ENCODE assay signal across 8 cellular contexts in the genomic region with DNA sequence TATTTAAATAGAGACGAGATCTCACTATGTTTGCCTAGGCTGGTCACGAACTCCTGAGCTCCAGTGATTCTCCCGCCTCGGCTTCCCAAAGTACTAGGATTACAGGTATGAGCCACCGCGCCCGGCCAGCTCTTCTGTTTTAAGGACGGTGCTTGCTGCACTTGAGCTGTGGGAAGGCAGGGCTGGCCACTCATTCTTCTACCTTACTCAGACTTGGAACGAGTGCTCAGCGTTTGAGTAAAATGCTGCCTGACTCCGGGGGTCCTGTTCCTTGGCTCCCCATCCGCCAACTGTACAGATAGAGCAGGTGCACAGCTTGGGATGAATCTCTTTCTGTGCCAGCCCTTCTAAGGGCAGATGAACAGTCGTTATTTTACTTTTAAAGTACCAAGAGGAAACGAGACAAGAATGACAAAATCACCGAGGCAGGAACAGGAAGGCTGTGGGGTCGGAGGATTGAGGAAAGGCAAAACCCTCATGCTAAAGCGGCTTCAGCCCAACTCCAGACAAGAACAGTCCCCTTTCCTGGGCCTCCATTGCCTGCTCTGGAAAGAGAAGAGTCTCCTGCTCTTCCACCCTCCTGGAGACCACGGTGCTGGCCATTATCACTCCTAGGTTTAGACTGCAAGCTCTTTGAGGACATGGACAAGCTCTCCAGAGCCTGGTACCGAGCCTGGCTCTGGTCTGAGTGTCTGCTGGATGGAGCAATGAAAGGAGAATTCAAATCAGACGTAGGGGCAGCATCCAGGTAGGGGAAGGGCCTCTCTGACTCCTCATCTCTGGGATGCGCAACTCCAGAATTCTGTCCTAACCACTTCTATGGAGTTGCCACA. TPM values are rescaled to one million over a fixed set of nuclear protein-coding genes. Genes with fewer than 3 reads are reported as not detected.
DNase-seq lines count a peak whose midpoint lies in the region; ATAC-seq, FAIRE-seq and TF ChIP-seq lines count a peak whose summit lies in the region.

No MANE protein-coding gene starts in this region.

- H3K4me3 ChIP-seq in IMR-90 (ENCODE audit: insufficient read depth, low read depth, low read length) (no peak overlapping the region), HepG2 (replicated peaks in 1 of 3; ENCODE audit: insufficient read depth in 1 of 3, low read depth in 2 of 3, low read length in 3 of 3) (peak overlapping the region; percentile 69 to 92 (median 72)), transverse colon (peak overlapping the region in 3 of 4 donors; percentile 65 to 82 (median 70))

- no peak overlapping the region for H2BK5ac ChIP-seq in IMR-90 (ENCODE audit: low read depth, low read length, poor library complexity, severe bottlenecking)

- peak overlapping the region; percentile 45; the same call in 1 of the 2 replicates for H3K14ac ChIP-seq in IMR-90 (replicated peaks; ENCODE audit: low read depth, low read length)

- H3K27me3 ChIP-seq in IMR-90 (ENCODE audit: control insufficient read depth, insufficient read depth, low read length) (no peaks in the 10 kb centered on the region), HepG2 (ENCODE audit: control insufficient read depth in 1 of 2, insufficient read depth in 2 of 2, low read length in 2 of 2) (no peaks in the 10 kb centered on the region; a peak in 2 of 5 replicates), transverse colon (no peaks in the 10 kb centered on the region)

- peaks cover 11 to 48% of the 10 kb centered on the region in 2 experiments for H3K79me1 ChIP-seq in IMR-90 (ENCODE audit: low read depth in 1 of 2, low read length in 2 of 2)

- H3K9ac ChIP-seq in IMR-90 (ENCODE audit: low read depth, low read length) = peak overlapping the region; percentile 34; the same call in 1 of the 2 replicates
- peak overlapping the region; percentile 91 for H3K9ac ChIP-seq in HepG2 (ENCODE audit: insufficient read depth, low read depth, low read length)

- H3K23ac ChIP-seq in IMR-90 (ENCODE audit: low read depth, low read length) = peak overlapping the region; percentile 89

- TF ChIP-seq EP300 in HepG2 (IDR thresholded peaks at IDR 0.05; ENCODE audit: low read depth in 2 of 2, low read length in 2 of 2) (no peak), HepG2 (CRISPR knock-in tag; IDR thresholded peaks at IDR 0.05; ENCODE audit: borderline replicate concordance) (no peak), transverse colon (IDR thresholded peaks at IDR 0.05; ENCODE audit: low read depth) (no peak)

- H3K9me1 ChIP-seq in IMR-90 (ENCODE audit: insufficient read depth, low read length) = peaks cover 19% of the 10 kb centered on the region

- ATAC-seq in IMR-90 (ENCODE audit: low read depth) = no peak
- ATAC-seq in HepG2 = no peak
- ATAC-seq in HG02981 (IDR thresholded peaks at IDR 0.05; ENCODE audit: unreplicated experiment) = no peak

- H4K91ac ChIP-seq in IMR-90 (ENCODE audit: insufficient read depth, low read depth, low read length) = peak overlapping the region; percentile 71; the same call in 1 of the 2 replicates

- POLR2A ChIA-PET in IMR-90 (lab: Charles Lee; ENCODE audit: unreplicated experiment) = no interaction called here
- POLR2A ChIA-PET in HepG2 (lab: Yijun Ruan, JAX) = interaction anchor here (0.7 to 1.6 kb wide), 6 partner anchors 9 to 642 kb away, joined by 3 to 5 read pairs (median 3); a partner anchor contains a TSS

- 63% methylated on average over 11 of the region's 21 CpGs; no CpG with 5 or more reads in 1 of the 2 experiments for WGBS in IMR-90 (ENCODE audit: extremely low coverage in 2 of 2, insufficient read length in 1 of 2), 2 experiments
- WGBS in HepG2 (ENCODE audit: low lambda C conversion rate) = 57% methylated on average over 18 of the region's 21 CpGs
- WGBS in transverse colon (ENCODE audit: low coverage in 1 of 2), 2 donors = 13 to 41% methylated on average over 8 to 21 of the region's 21 CpGs

- in situ Hi-C loops in IMR-90 (cut with MboI; ENCODE audit: low sequenced_read_pairs) (no loop called here), HepG2 (cut with HindIII; ENCODE audit: extremely low pct_ligation_motif_present, low pct_unique_long_range_greater_than_20kb) (no loop called here), transverse colon (cut with MboI; ENCODE audit: low pct_ligation_motif_present in 1 of 4, low pct_unique_long_range_greater_than_20kb in 1 of 4, low sequenced_read_pairs in 3 of 4) (no loop called here)

- no peak overlapping the region for H2BK20ac ChIP-seq in IMR-90 (ENCODE audit: low read depth, low read length)

- H3K9me3 Mint-ChIP-seq in activated naive CD4-positive, alpha-beta T cell treated with anti-CD3 and anti-CD28 coated beads, Interleukin-2, amount 10 ng/mL, durations not matched to agents 7 days and 5 days = no peaks in the 10 kb centered on the region

- no peaks in the 10 kb centered on the region for H3K27me3 Mint-ChIP-seq in activated naive CD4-positive, alpha-beta T cell treated with anti-CD3 and anti-CD28 coated beads, Interleukin-2, amount 10 ng/mL, durations not matched to agents 7 days and 5 days

- H3K27ac ChIP-seq in C4-2B (peak overlapping the region; percentile 94), IMR-90 (ENCODE audit: insufficient read depth, low read length) (no peak overlapping the region; the same call in 1 of the 2 replicates), HepG2 (ENCODE audit: extremely low read length, insufficient read depth, low read length) (peak overlapping the region; percentile 98), transverse colon (peak overlapping the region; percentile 93 to 98 (median 96))

- H3K4me1 Mint-ChIP-seq in activated naive CD4-positive, alpha-beta T cell treated with anti-CD3 and anti-CD28 coated beads, Interleukin-2, amount 10 ng/mL, durations not matched to agents 7 days and 5 days = peaks cover 59% of the 10 kb centered on the region

- H3K56ac ChIP-seq in IMR-90 (ENCODE audit: extremely low read depth, insufficient read depth, low read length) = peak overlapping the region; percentile 61; the same call in 1 of the 2 replicates

- intact Hi-C loops in IMR-90 (cut with micrococcal nuclease) = no loop called here
- intact Hi-C loops in HepG2 (cut with micrococcal nuclease; ENCODE audit: unreplicated experiment) = no loop called here
- intact Hi-C loops in transverse colon (cut with DNase I; ENCODE audit: low total_unique reads) = no loop called here

- peak overlapping the region; percentile 96 for H3K27ac Mint-ChIP-seq in activated naive CD4-positive, alpha-beta T cell treated with anti-CD3 and anti-CD28 coated beads, Interleukin-2, amount 10 ng/mL, durations not matched to agents 7 days and 5 days

- peak overlapping the region; percentile 62 to 87 for H4K8ac ChIP-seq in IMR-90 (ENCODE audit: low read depth in 2 of 2, low read length in 2 of 2)

- H3K4ac ChIP-seq in IMR-90 (ENCODE audit: low read depth, low read length) = peak overlapping the region; percentile 89

- H2BK120ac ChIP-seq in IMR-90 (ENCODE audit: low read depth, low read length) = no peak overlapping the region

- TF ChIP-seq POLR2A in IMR-90 (IDR thresholded peaks at IDR 0.05; ENCODE audit: low read depth, low read length) = no peak
- TF ChIP-seq POLR2A in HepG2 (IDR thresholded peaks at IDR 0.05; ENCODE audit: insufficient read depth in 1 of 2, low read depth in 2 of 2, low read length in 2 of 2) = no peak
- no peak for TF ChIP-seq POLR2A in transverse colon (IDR thresholded peaks at IDR 0.05)

- H2AK5ac ChIP-seq in IMR-90 (ENCODE audit: low read depth, low read length) = peak overlapping the region; percentile 70

- H4K5ac ChIP-seq in IMR-90 (ENCODE audit: low read depth, low read length) = no peak overlapping the region

- H3K9me3 ChIP-seq in IMR-90 (ENCODE audit: control insufficient read depth, insufficient read depth, low read length) (no peaks in the 10 kb centered on the region), HepG2 (ENCODE audit: low read length) (no peaks in the 10 kb centered on the region), transverse colon (no peaks in the 10 kb centered on the region)

- H3K36me3 ChIP-seq in IMR-90 (ENCODE audit: control insufficient read depth, insufficient read depth, low read length) (peaks cover 6% of the 10 kb centered on the region; the same call in 1 of the 2 replicates), HepG2 (replicated peaks in 1 of 2; ENCODE audit: control insufficient read depth in 1 of 2, insufficient read depth in 2 of 2, low read length in 2 of 2) (peaks cover 5 to 11% of the 10 kb centered on the region in 2 experiments; a peak in 4 of 5 replicates), transverse colon (peaks cover 0 to 6% (median 3%) of the 10 kb centered on the region in 4 donors)

- peaks cover 3% of the 10 kb centered on the region for H3K79me2 ChIP-seq in HepG2 (ENCODE audit: insufficient read depth, low read length)

- H2AFZ ChIP-seq in IMR-90 (replicated peaks; ENCODE audit: low read length, poor library complexity) (peak overlapping the region; percentile 51), HepG2 (ENCODE audit: low read length) (no peak overlapping the region)

- H3K18ac ChIP-seq in IMR-90 (ENCODE audit: low read depth, low read length) = no peak overlapping the region

- H4K20me1 ChIP-seq in IMR-90 (ENCODE audit: insufficient read depth, low read length) = peaks cover 4% of the 10 kb centered on the region; the same call in 1 of the 2 replicates
- no peaks in the 10 kb centered on the region for H4K20me1 ChIP-seq in HepG2 (ENCODE audit: insufficient read depth, low read length)

- H2BK15ac ChIP-seq in IMR-90 (ENCODE audit: low read depth, low read length) = no peak overlapping the region

- dilution Hi-C loops in IMR-90 (cut with HindIII; ENCODE audit: low sequenced_read_pairs, unreplicated experiment) = no loop called here

- no TSS peak for BruUV-seq in IMR-90 (replicated peaks; lab: Mats Ljungman, UMichigan)
- TSS peak; percentile 67 for BruUV-seq in HepG2 (replicated peaks; lab: Mats Ljungman, UMichigan)

- no peak for TF ChIP-seq CTCF in C4-2B (conservative IDR thresholded peaks at IDR 0.05)
- no peak for TF ChIP-seq CTCF in IMR-90 (conservative IDR thresholded peaks at IDR 0.05; ENCODE audit: low read depth, low read length)
- TF ChIP-seq CTCF in HepG2 (CRISPR knock-in tag; IDR thresholded peaks at IDR 0.05) = no peak
- no peak for TF ChIP-seq CTCF in transverse colon (IDR thresholded peaks at IDR 0.05)

- peaks cover 9% of the 10 kb centered on the region for H3K4me1 ChIP-seq in IMR-90 (ENCODE audit: control insufficient read depth, insufficient read depth, low read length)
- peaks cover 68% of the 10 kb centered on the region for H3K4me1 ChIP-seq in HepG2 (ENCODE audit: insufficient read depth, low read length)
- H3K4me1 ChIP-seq in transverse colon = peaks cover 10 to 41% (median 30%) of the 10 kb centered on the region in 4 donors

- CTCF ChIA-PET in IMR-90 (lab: Yijun Ruan, JAX) (interaction anchor here (0.6 to 1.1 kb wide), 2 partner anchors 9 to 13 kb away, joined by 3 to 4 read pairs; no protein-coding TSS in a partner anchor), HepG2 (lab: Yijun Ruan, JAX; ENCODE audit: low intra/inter-chr PET ratio, low total read pairs) (no interaction called here)
- CTCF ChIA-PET in activated naive CD4-positive, alpha-beta T cell treated with anti-CD3 and anti-CD28 coated beads, Interleukin-2, amount 10 ng/mL, durations not matched to agents 7 days and 5 days (lab: Charles Lee) = interaction anchor here (0.8 to 2.2 kb wide), 2 partner anchors 9 to 32 kb away, joined by 3 to 8 read pairs; no protein-coding TSS in a partner anchor

- TF ChIP-seq RAD21 in IMR-90 (IDR thresholded peaks at IDR 0.05; ENCODE audit: low read length) (no peak), HepG2 (CRISPR knock-in tag; IDR thresholded peaks at IDR 0.05) (no peak)

- H3K36me3 Mint-ChIP-seq in activated naive CD4-positive, alpha-beta T cell treated with anti-CD3 and anti-CD28 coated beads, Interleukin-2, amount 10 ng/mL, durations not matched to agents 7 days and 5 days = peaks cover 41% of the 10 kb centered on the region

- no peak for FAIRE-seq in HepG2 (lab: Jason Lieb, UNC)

- H3K4me2 ChIP-seq in IMR-90 (ENCODE audit: low read depth, low read length) = no peak overlapping the region; the same call in 1 of the 2 replicates
- H3K4me2 ChIP-seq in HepG2 (ENCODE audit: low read depth, low read length) = peak overlapping the region; percentile 99

- DNase-seq in IMR-90 (no peak), HepG2 (ENCODE audit: low spot score) (no peak), transverse colon (peak; percentile 21), OCI-M2 (lab: John Stamatoyannopoulos, UW; ENCODE audit: unreplicated experiment) (no peak), occipital lobe (lab: John Stamatoyannopoulos, UW) (no peak)
- DNase-seq in activated naive CD4-positive, alpha-beta T cell treated with anti-CD3 and anti-CD28 coated beads, Interleukin-2, amount 10 ng/mL, durations not matched to agents 7 days and 5 days = peak; percentile 34

- peak overlapping the region; percentile 97 for H3K4me3 Mint-ChIP-seq in activated naive CD4-positive, alpha-beta T cell treated with anti-CD3 and anti-CD28 coated beads, Interleukin-2, amount 10 ng/mL, durations not matched to agents 7 days and 5 days

- H2AK9ac ChIP-seq in IMR-90 (replicated peaks; ENCODE audit: low read depth, low read length, poor library complexity) = peak overlapping the region; percentile 98

RNA-seq across cellular contexts. Expression of a gene that starts 1.0 kb away (rescaled TPM):
- total RNA-seq in IMR-90 (2012; rRNA removed) (25.6 and 27.8 TPM in 2 replicates), HepG2 (2016; rRNA removed; fragmentation: Illumina TruSeq; extraction: Trizol) (18.2 and 45.6 TPM in 2 replicates), transverse colon (100 to 1,000 TPM; 168 to 523 (median 216) TPM), occipital lobe (78.1 TPM)
- polyA plus RNA-seq in IMR-90 (2012; rRNA removed) (50.0 and 57.3 TPM in 2 replicates), HepG2 (2011; rRNA removed) (56.6 and 94.4 TPM in 2 replicates)
- polyA plus RNA-seq in IMR-90 (2012; cell fraction: cytosol; rRNA removed) = 42.6 and 49.1 TPM in 2 replicates
- polyA plus RNA-seq in IMR-90 (2012; cell fraction: nucleus; rRNA removed; ENCODE audit: low replicate concordance) = 32.0 and 72.8 TPM in 2 replicates
- total RNA-seq in HepG2 (2016; cell fraction: cytosol; rRNA removed; fragmentation: Illumina TruSeq; extraction: Trizol; ENCODE audit: low read depth) = 7.7 and 8.7 TPM in 2 replicates
- total RNA-seq in HepG2 (2016; cell fraction: insoluble cytoplasmic fraction; rRNA removed; fragmentation: Illumina TruSeq; extraction: Trizol) = 15.8 and 46.5 TPM in 2 replicates
- 8.0 and 10.1 TPM in 2 replicates for total RNA-seq in HepG2 (2016; cell fraction: membrane; rRNA removed; fragmentation: Illumina TruSeq; extraction: Trizol)
- total RNA-seq in HepG2 (2016; cell fraction: nucleus; rRNA removed; fragmentation: Illumina TruSeq; extraction: Trizol) = 45.0 and 55.0 TPM in 2 replicates
- polyA plus RNA-seq in HepG2 (2011; cell fraction: cytosol; rRNA removed) = 56.4 and 70.2 TPM in 2 replicates
- polyA plus RNA-seq in HepG2 (2011; cell fraction: nucleus; rRNA removed) = 131 and 136 TPM in 2 replicates
- 54.3 and 62.5 TPM in 2 replicates for polyA plus RNA-seq in HepG2 (2012)
- 1.7 and 2.0 TPM in 2 replicates for polyA plus RNA-seq in HepG2 (2016; cell fraction: cytosol; fragmentation: Illumina TruSeq; extraction: Trizol; ENCODE audit: low read depth)
- 13.1 and 15.6 TPM in 2 replicates for polyA plus RNA-seq in HepG2 (2016; cell fraction: insoluble cytoplasmic fraction; fragmentation: Illumina TruSeq; extraction: Trizol; ENCODE audit: low read depth)
- polyA plus RNA-seq in HepG2 (2016; cell fraction: membrane; fragmentation: Illumina TruSeq; extraction: Trizol; ENCODE audit: low read depth) = 2.6 and 3.3 TPM in 2 replicates
- polyA plus RNA-seq in HepG2 (2016; cell fraction: nucleus; fragmentation: Illumina TruSeq; extraction: Trizol; ENCODE audit: insufficient read depth, low read depth) = 64.6 and 66.8 TPM in 2 replicates
- polyA minus RNA-seq in HepG2 (2011; rRNA and poly(A)+ RNA removed; ENCODE audit: low replicate concordance) = 70.8 and 210 TPM in 2 replicates
- 64.5 and 71.6 TPM in 2 replicates for polyA minus RNA-seq in HepG2 (2011; cell fraction: cytosol; rRNA and poly(A)+ RNA removed)
- 46.5 and 51.3 TPM in 2 replicates for polyA minus RNA-seq in HepG2 (2011; cell fraction: nucleus; rRNA and poly(A)+ RNA removed)

RNA-seq across cellular contexts. Expression of a gene that starts 37.1 kb away (rescaled TPM):
- total RNA-seq in IMR-90 (2012; rRNA removed) (6.1 and 6.9 TPM in 2 replicates), HepG2 (2016; rRNA removed; fragmentation: Illumina TruSeq; extraction: Trizol) (8.0 and 8.8 TPM in 2 replicates), transverse colon (10 to 100 TPM; 13.8 to 39.0 (median 19.3) TPM), occipital lobe (17.3 TPM)
- polyA plus RNA-seq in IMR-90 (2012; rRNA removed) (12.1 and 14.2 TPM in 2 replicates), HepG2 (2011; rRNA removed) (9.0 and 10.7 TPM in 2 replicates)
- polyA plus RNA-seq in IMR-90 (2012; cell fraction: cytosol; rRNA removed) = 14.7 and 19.4 TPM in 2 replicates
- 7.3 and 9.3 TPM in 2 replicates for polyA plus RNA-seq in IMR-90 (2012; cell fraction: nucleus; rRNA removed; ENCODE audit: low replicate concordance)
- 8.4 and 10.6 TPM in 2 replicates for total RNA-seq in HepG2 (2016; cell fraction: cytosol; rRNA removed; fragmentation: Illumina TruSeq; extraction: Trizol; ENCODE audit: low read depth)
- 7.8 and 8.3 TPM in 2 replicates for total RNA-seq in HepG2 (2016; cell fraction: insoluble cytoplasmic fraction; rRNA removed; fragmentation: Illumina TruSeq; extraction: Trizol)
- 15.9 and 18.1 TPM in 2 replicates for total RNA-seq in HepG2 (2016; cell fraction: membrane; rRNA removed; fragmentation: Illumina TruSeq; extraction: Trizol)
- total RNA-seq in HepG2 (2016; cell fraction: nucleus; rRNA removed; fragmentation: Illumina TruSeq; extraction: Trizol) = 3.2 and 3.8 TPM in 2 replicates
- 11.6 and 14.0 TPM in 2 replicates for polyA plus RNA-seq in HepG2 (2011; cell fraction: cytosol; rRNA removed)
- 6.6 and 8.0 TPM in 2 replicates for polyA plus RNA-seq in HepG2 (2011; cell fraction: nucleus; rRNA removed)
- polyA plus RNA-seq in HepG2 (2012) = 4.6 and 5.9 TPM in 2 replicates
- polyA plus RNA-seq in HepG2 (2016; cell fraction: cytosol; fragmentation: Illumina TruSeq; extraction: Trizol; ENCODE audit: low read depth) = 10.5 and 11.9 TPM in 2 replicates
- polyA plus RNA-seq in HepG2 (2016; cell fraction: insoluble cytoplasmic fraction; fragmentation: Illumina TruSeq; extraction: Trizol; ENCODE audit: low read depth) = 7.7 and 9.2 TPM in 2 replicates
- 13.7 and 14.4 TPM in 2 replicates for polyA plus RNA-seq in HepG2 (2016; cell fraction: membrane; fragmentation: Illumina TruSeq; extraction: Trizol; ENCODE audit: low read depth)
- polyA plus RNA-seq in HepG2 (2016; cell fraction: nucleus; fragmentation: Illumina TruSeq; extraction: Trizol; ENCODE audit: insufficient read depth, low read depth) = 5.5 and 8.1 TPM in 2 replicates
- 6.9 and 10.7 TPM in 2 replicates for polyA minus RNA-seq in HepG2 (2011; rRNA and poly(A)+ RNA removed; ENCODE audit: low replicate concordance)
- polyA minus RNA-seq in HepG2 (2011; cell fraction: cytosol; rRNA and poly(A)+ RNA removed) = 1.5 and 2.4 TPM in 2 replicates
- polyA minus RNA-seq in HepG2 (2011; cell fraction: nucleus; rRNA and poly(A)+ RNA removed) = 1.0 and 1.5 TPM in 2 replicates

RNA-seq across cellular contexts. Expression of a gene that starts 51.1 kb away (rescaled TPM):
- total RNA-seq in IMR-90 (2012; rRNA removed) (12.4 and 21.4 TPM in 2 replicates), HepG2 (2016; rRNA removed; fragmentation: Illumina TruSeq; extraction: Trizol) (22.3 and 24.6 TPM in 2 replicates), transverse colon (10 to 100 TPM; 51.5 to 84.9 (median 77.6) TPM), occipital lobe (32.1 TPM)
- polyA plus RNA-seq in IMR-90 (2012; rRNA removed) (24.9 and 29.5 TPM in 2 replicates), HepG2 (2011; rRNA removed) (27.0 and 34.6 TPM in 2 replicates)
- polyA plus RNA-seq in IMR-90 (2012; cell fraction: cytosol; rRNA removed) = 11.2 and 16.9 TPM in 2 replicates
- polyA plus RNA-seq in IMR-90 (2012; cell fraction: nucleus; rRNA removed; ENCODE audit: low replicate concordance) = 63.4 and 70.2 TPM in 2 replicates
- total RNA-seq in HepG2 (2016; cell fraction: cytosol; rRNA removed; fragmentation: Illumina TruSeq; extraction: Trizol; ENCODE audit: low read depth) = 9.4 and 11.9 TPM in 2 replicates
- 22.2 and 23.5 TPM in 2 replicates for total RNA-seq in HepG2 (2016; cell fraction: insoluble cytoplasmic fraction; rRNA removed; fragmentation: Illumina TruSeq; extraction: Trizol)
- total RNA-seq in HepG2 (2016; cell fraction: membrane; rRNA removed; fragmentation: Illumina TruSeq; extraction: Trizol) = 10.5 and 13.9 TPM in 2 replicates
- total RNA-seq in HepG2 (2016; cell fraction: nucleus; rRNA removed; fragmentation: Illumina TruSeq; extraction: Trizol) = 28.5 and 30.6 TPM in 2 replicates
- polyA plus RNA-seq in HepG2 (2011; cell fraction: cytosol; rRNA removed) = 12.2 TPM in 2 replicates
- 95.6 and 97.7 TPM in 2 replicates for polyA plus RNA-seq in HepG2 (2011; cell fraction: nucleus; rRNA removed)
- 27.1 and 32.6 TPM in 2 replicates for polyA plus RNA-seq in HepG2 (2012)
- 1.9 and 2.1 TPM in 2 replicates for polyA plus RNA-seq in HepG2 (2016; cell fraction: cytosol; fragmentation: Illumina TruSeq; extraction: Trizol; ENCODE audit: low read depth)
- 11.2 and 13.8 TPM in 2 replicates for polyA plus RNA-seq in HepG2 (2016; cell fraction: insoluble cytoplasmic fraction; fragmentation: Illumina TruSeq; extraction: Trizol; ENCODE audit: low read depth)
- 4.8 and 5.6 TPM in 2 replicates for polyA plus RNA-seq in HepG2 (2016; cell fraction: membrane; fragmentation: Illumina TruSeq; extraction: Trizol; ENCODE audit: low read depth)
- polyA plus RNA-seq in HepG2 (2016; cell fraction: nucleus; fragmentation: Illumina TruSeq; extraction: Trizol; ENCODE audit: insufficient read depth, low read depth) = 23.2 and 23.4 TPM in 2 replicates
- polyA minus RNA-seq in HepG2 (2011; rRNA and poly(A)+ RNA removed; ENCODE audit: low replicate concordance) = 58.7 and 59.1 TPM in 2 replicates
- polyA minus RNA-seq in HepG2 (2011; cell fraction: cytosol; rRNA and poly(A)+ RNA removed) = 15.1 and 17.8 TPM in 2 replicates
- 81.0 and 88.9 TPM in 2 replicates for polyA minus RNA-seq in HepG2 (2011; cell fraction: nucleus; rRNA and poly(A)+ RNA removed)

RNA-seq across cellular contexts. Expression of a gene that starts 56.1 kb away (rescaled TPM):
- total RNA-seq in IMR-90 (2012; rRNA removed) (32.5 and 35.8 TPM in 2 replicates), HepG2 (2016; rRNA removed; fragmentation: Illumina TruSeq; extraction: Trizol) (30.6 and 31.7 TPM in 2 replicates), transverse colon (100 to 1,000 TPM in 3 of 4 donors, 10 to 100 TPM in 1; 34.6 to 189 (median 138) TPM), occipital lobe (66.1 TPM)
- polyA plus RNA-seq in IMR-90 (2012; rRNA removed) (28.2 and 30.2 TPM in 2 replicates), HepG2 (2011; rRNA removed) (38.4 and 44.5 TPM in 2 replicates)
- 16.3 and 22.1 TPM in 2 replicates for polyA plus RNA-seq in IMR-90 (2012; cell fraction: cytosol; rRNA removed)
- polyA plus RNA-seq in IMR-90 (2012; cell fraction: nucleus; rRNA removed; ENCODE audit: low replicate concordance) = 36.9 and 86.4 TPM in 2 replicates
- 8.1 and 9.2 TPM in 2 replicates for total RNA-seq in HepG2 (2016; cell fraction: cytosol; rRNA removed; fragmentation: Illumina TruSeq; extraction: Trizol; ENCODE audit: low read depth)
- total RNA-seq in HepG2 (2016; cell fraction: insoluble cytoplasmic fraction; rRNA removed; fragmentation: Illumina TruSeq; extraction: Trizol) = 26.6 and 29.1 TPM in 2 replicates
- total RNA-seq in HepG2 (2016; cell fraction: membrane; rRNA removed; fragmentation: Illumina TruSeq; extraction: Trizol) = 33.4 and 36.1 TPM in 2 replicates
- 17.6 and 22.7 TPM in 2 replicates for total RNA-seq in HepG2 (2016; cell fraction: nucleus; rRNA removed; fragmentation: Illumina TruSeq; extraction: Trizol)
- polyA plus RNA-seq in HepG2 (2011; cell fraction: cytosol; rRNA removed) = 39.7 and 45.2 TPM in 2 replicates
- polyA plus RNA-seq in HepG2 (2011; cell fraction: nucleus; rRNA removed) = 36.9 and 44.6 TPM in 2 replicates
- 28.7 and 33.3 TPM in 2 replicates for polyA plus RNA-seq in HepG2 (2012)
- 7.4 and 8.3 TPM in 2 replicates for polyA plus RNA-seq in HepG2 (2016; cell fraction: cytosol; fragmentation: Illumina TruSeq; extraction: Trizol; ENCODE audit: low read depth)
- polyA plus RNA-seq in HepG2 (2016; cell fraction: insoluble cytoplasmic fraction; fragmentation: Illumina TruSeq; extraction: Trizol; ENCODE audit: low read depth) = 28.7 and 31.1 TPM in 2 replicates
- polyA plus RNA-seq in HepG2 (2016; cell fraction: membrane; fragmentation: Illumina TruSeq; extraction: Trizol; ENCODE audit: low read depth) = 21.8 and 25.8 TPM in 2 replicates
- 40.7 and 49.6 TPM in 2 replicates for polyA plus RNA-seq in HepG2 (2016; cell fraction: nucleus; fragmentation: Illumina TruSeq; extraction: Trizol; ENCODE audit: insufficient read depth, low read depth)
- 51.9 and 81.6 TPM in 2 replicates for polyA minus RNA-seq in HepG2 (2011; rRNA and poly(A)+ RNA removed; ENCODE audit: low replicate concordance)
- polyA minus RNA-seq in HepG2 (2011; cell fraction: cytosol; rRNA and poly(A)+ RNA removed) = 20.5 and 24.2 TPM in 2 replicates
- 25.5 and 25.6 TPM in 2 replicates for polyA minus RNA-seq in HepG2 (2011; cell fraction: nucleus; rRNA and poly(A)+ RNA removed)

Comparison
In these comparisons a context has a peak if more than half of its experiments do, and no peak if none do; other contexts are left out.
1. DNase-seq: peak in activated naive CD4-positive, alpha-beta T cell treated with anti-CD3 and anti-CD28 coated beads, Interleukin-2, amount 10 ng/mL, durations not matched to agents 7 days and 5 days (single experiment) and transverse colon (single experiment); none in IMR-90 (single experiment), HepG2 (single experiment), OCI-M2 (single experiment) and occipital lobe (single experiment).